ENCODE assay signal across 8 cellular contexts in genomic region chr3:123660900-123661299, GRCh38.
DNase-seq lines count a peak whose midpoint lies in the region; ATAC-seq, FAIRE-seq and TF ChIP-seq lines count a peak whose summit lies in the region.

No MANE protein-coding gene starts in this region.

- H3F3A ChIP-seq in GM23248 (ENCODE audit: insufficient read depth): peaks cover 45% of the 10 kb centered on the region
- H3F3A ChIP-seq in PC-9 (ENCODE audit: insufficient read depth, low read depth): no peaks in the 10 kb centered on the region

- H3K9ac ChIP-seq in GM23248: peak overlapping the region; percentile 54
- H3K9ac ChIP-seq in astrocyte (ENCODE audit: low read length): peak overlapping the region; percentile 46

- TF ChIP-seq EP300 in sigmoid colon (IDR thresholded peaks at IDR 0.05): peak; percentile 58 to 89 (median 76)

- FAIRE-seq in astrocyte (lab: Jason Lieb, UNC): peak; percentile 72

- H3K27ac ChIP-seq in GM23248 (peak overlapping the region; percentile 53), astrocyte (ENCODE audit: low read depth, low read length) (peak overlapping the region; percentile 65), sigmoid colon (peak overlapping the region; percentile 89 to 98 (median 94)), PC-9 (no peak overlapping the region)

- H4K20me1 ChIP-seq in GM23248 (ENCODE audit: insufficient read depth) (no peaks in the 10 kb centered on the region), astrocyte (ENCODE audit: insufficient read depth, low read length) (no peaks in the 10 kb centered on the region), PC-9 (ENCODE audit: insufficient read depth) (no peaks in the 10 kb centered on the region)

- H3K9me3 ChIP-seq in GM23248 (ENCODE audit: low read depth): no peaks in the 10 kb centered on the region
- peaks cover 5% of the 10 kb centered on the region for H3K9me3 ChIP-seq in astrocyte (ENCODE audit: insufficient read depth, low read depth, low read length)
- H3K9me3 ChIP-seq in sigmoid colon: no peaks in the 10 kb centered on the region
- H3K9me3 ChIP-seq in PC-9 (ENCODE audit: insufficient read depth, low read depth): no peaks in the 10 kb centered on the region

- no TSS peak for BruUV-seq in PC-9 (replicated peaks; lab: Mats Ljungman, UMichigan)

- DNase-seq in GM23248: peak; percentile 95
- DNase-seq in astrocyte (ENCODE audit: low read depth): peak; percentile 98
- DNase-seq in hepatic stellate cell (ENCODE audit: low spot score): peak; percentile 92
- DNase-seq in sigmoid colon: peak; percentile 98
- DNase-seq in HuH-7.5 (ENCODE audit: low spot score): no peak
- no peak for DNase-seq in PC-9

- intact Hi-C loops in sigmoid colon (cut with DNase I): no loop called here
- intact Hi-C loops in PC-9 (cut with micrococcal nuclease; ENCODE audit: unreplicated experiment): no loop called here

- H3K4me1 Mint-ChIP-seq in astrocyte (ENCODE audit: low read depth, unreplicated experiment): peaks cover 30% of the 10 kb centered on the region

- 4% methylated on average over 9 of the region's 9 CpGs for WGBS in GM23248 (ENCODE audit: low coverage in 1 of 2, low lambda C conversion rate in 2 of 2, missing lambda C conversion rate in 2 of 2), 2 experiments
- 6 to 46% methylated on average over 9 of the region's 9 CpGs for WGBS in sigmoid colon, 2 donors

- POLR2A ChIA-PET in PC-9 (lab: Charles Lee; ENCODE audit: unreplicated experiment): no interaction called here

- peaks cover 43% of the 10 kb centered on the region for H3K4me1 ChIP-seq in GM23248 (ENCODE audit: insufficient read depth)
- peaks cover 35% of the 10 kb centered on the region for H3K4me1 ChIP-seq in astrocyte (ENCODE audit: insufficient read depth, low read length)
- H3K4me1 ChIP-seq in sigmoid colon: peaks cover 0 to 91% (median 76%) of the 10 kb centered on the region in 4 donors
- H3K4me1 ChIP-seq in PC-9 (replicated peaks; ENCODE audit: insufficient read depth): no peaks in the 10 kb centered on the region

- CTCF ChIA-PET in PC-9 (lab: Charles Lee): no interaction called here

- H3K27ac Mint-ChIP-seq in astrocyte (ENCODE audit: unreplicated experiment): peak overlapping the region; percentile 89

- ATAC-seq in GM18870 (IDR thresholded peaks at IDR 0.05; ENCODE audit: unreplicated experiment): no peak
- ATAC-seq in GM18909 (IDR thresholded peaks at IDR 0.05; ENCODE audit: poor library complexity, unreplicated experiment): no peak

- no peaks in the 10 kb centered on the region for H3K27me3 ChIP-seq in GM23248 (replicated peaks; ENCODE audit: insufficient read depth)
- no peaks in the 10 kb centered on the region for H3K27me3 ChIP-seq in astrocyte (ENCODE audit: insufficient read depth, low read length)
- H3K27me3 ChIP-seq in sigmoid colon: no peaks in the 10 kb centered on the region
- peaks cover 17% of the 10 kb centered on the region; the same call in 1 of the 2 replicates for H3K27me3 ChIP-seq in PC-9 (ENCODE audit: insufficient read depth, low read depth)

- no peaks in the 10 kb centered on the region for H3K27me3 Mint-ChIP-seq in astrocyte (ENCODE audit: low read depth, unreplicated experiment)

- H3K9me2 ChIP-seq in GM23248 (ENCODE audit: insufficient read depth): no peaks in the 10 kb centered on the region
- no peaks in the 10 kb centered on the region for H3K9me2 ChIP-seq in PC-9 (ENCODE audit: insufficient read depth)

- peaks cover 44% of the 10 kb centered on the region for H3K36me3 ChIP-seq in GM23248 (ENCODE audit: low read depth)
- peaks cover 34% of the 10 kb centered on the region for H3K36me3 ChIP-seq in astrocyte (ENCODE audit: insufficient read depth, low read length)
- H3K36me3 ChIP-seq in sigmoid colon: peaks cover 14 to 69% (median 30%) of the 10 kb centered on the region in 4 donors
- H3K36me3 ChIP-seq in PC-9 (ENCODE audit: low read depth): no peaks in the 10 kb centered on the region

- H3K9me3 Mint-ChIP-seq in astrocyte (ENCODE audit: unreplicated experiment): peaks cover 5% of the 10 kb centered on the region

- peaks cover 59% of the 10 kb centered on the region for H3K36me3 Mint-ChIP-seq in astrocyte (ENCODE audit: low read depth, unreplicated experiment)

- no peak for TF ChIP-seq POLR2A in sigmoid colon (IDR thresholded peaks at IDR 0.05)

- H3K4me3 ChIP-seq in GM23248: peak overlapping the region; percentile 2; the same call in 1 of the 2 replicates
- H3K4me3 ChIP-seq in astrocyte (ENCODE audit: insufficient read depth, low read depth, low read length): peak overlapping the region; percentile 9
- no peak overlapping the region for H3K4me3 ChIP-seq in sigmoid colon
- no peak overlapping the region for H3K4me3 ChIP-seq in PC-9

- no peak overlapping the region for H3K4me3 Mint-ChIP-seq in astrocyte (ENCODE audit: unreplicated experiment)

- no peaks in the 10 kb centered on the region for H3K79me2 ChIP-seq in GM23248 (ENCODE audit: insufficient read depth)
- no peaks in the 10 kb centered on the region for H3K79me2 ChIP-seq in astrocyte (ENCODE audit: insufficient read depth, low read length)
- no peaks in the 10 kb centered on the region for H3K79me2 ChIP-seq in PC-9 (ENCODE audit: low read depth)

- TF ChIP-seq CTCF in astrocyte (IDR thresholded peaks at IDR 0.05; ENCODE audit: insufficient read depth, low read depth, low read length): no peak
- TF ChIP-seq CTCF in sigmoid colon (IDR thresholded peaks at IDR 0.05): no peak
- TF ChIP-seq CTCF in PC-9 (conservative IDR thresholded peaks at IDR 0.05): no peak

- in situ Hi-C loops in GM23248 (cut with MboI): no loop called here

- H2AFZ ChIP-seq in GM23248 (peak overlapping the region; percentile 28; the same call in 1 of the 2 replicates), astrocyte (ENCODE audit: low read depth, low read length) (no peak overlapping the region), PC-9 (no peak overlapping the region)

- peak overlapping the region; percentile 65 for H3K4me2 ChIP-seq in GM23248 (ENCODE audit: unreplicated experiment)
- H3K4me2 ChIP-seq in astrocyte (ENCODE audit: low read length): peak overlapping the region; percentile 74
- no peak overlapping the region for H3K4me2 ChIP-seq in PC-9

Comparison
In these comparisons a context has a peak if more than half of its experiments do, and no peak if none do; other contexts are left out.
1. DNase-seq: peak in GM23248 (single experiment), astrocyte (single experiment), hepatic stellate cell (single experiment) and sigmoid colon (single experiment); none in HuH-7.5 (single experiment) and PC-9 (0 of 2).
2. H3K4me3 ChIP-seq: peak in GM23248 (single experiment) and astrocyte (single experiment); none in sigmoid colon (0 of 4) and PC-9 (single experiment).